In the genomic region with DNA sequence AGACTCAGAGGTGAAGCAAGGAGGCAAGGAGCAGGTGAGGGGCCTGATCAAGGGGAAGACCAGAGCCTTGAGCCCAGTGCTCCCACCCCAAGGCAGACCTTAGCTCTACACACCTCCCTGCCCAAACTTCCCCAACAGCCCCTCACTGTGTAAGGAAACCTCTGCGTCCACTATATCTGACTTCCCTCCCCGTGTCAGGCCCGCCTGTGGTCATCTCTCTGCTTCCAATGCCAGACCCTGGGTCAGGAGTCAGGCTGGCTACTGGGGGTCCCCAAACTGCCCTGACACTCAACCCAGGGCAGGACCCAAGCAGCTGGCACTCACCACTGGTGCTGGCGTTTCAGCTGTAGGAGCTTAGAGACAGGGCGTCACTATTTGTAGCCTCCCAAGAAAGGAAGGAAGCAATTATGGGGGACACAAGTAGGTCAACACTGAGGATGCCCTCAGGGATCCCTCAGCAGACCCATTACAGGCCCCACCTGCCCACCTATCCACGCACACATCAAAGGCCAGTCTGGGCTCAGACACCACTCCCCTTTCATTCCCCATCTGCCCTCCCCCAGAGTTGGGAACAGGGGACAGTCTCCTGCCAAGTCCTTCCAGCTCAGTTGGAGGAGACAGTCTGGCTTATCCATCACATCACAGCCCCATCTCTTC, we compare ENCODE assay signal across 18 cellular contexts. TPM values are rescaled to one million over a fixed set of nuclear protein-coding genes. Genes with fewer than 3 reads are reported as not detected.
DNase-seq lines count a peak whose midpoint lies in the region; ATAC-seq and TF ChIP-seq lines count a peak whose summit lies in the region.
"Had no signal": no experiment of that assay in that cellular context is flagged by ENCODE, and none has a peak within 500 bp of the region (broad histone marks: within the 10 kb centered on the region; RNA-seq: fewer than 3 reads in every experiment).

No MANE protein-coding gene starts in this region.

- H3K9me3 ChIP-seq in CD4-positive, CD25-positive, alpha-beta regulatory T cell (ENCODE audit: control insufficient read depth in 2 of 2, low read length in 2 of 2): no peaks in the 10 kb centered on the region
- H3K9me3 ChIP-seq in Panc1 (ENCODE audit: control insufficient read depth, insufficient read depth, low read depth, low read length): no peaks in the 10 kb centered on the region
- no peaks in the 10 kb centered on the region for H3K9me3 ChIP-seq in fibroblast of lung (ENCODE audit: control insufficient read depth, insufficient read depth, low read depth, low read length)
- no peaks in the 10 kb centered on the region for H3K9me3 ChIP-seq in skeletal muscle satellite cell (replicated peaks; ENCODE audit: low read length)
- no peaks in the 10 kb centered on the region for H3K9me3 ChIP-seq in prostate gland

- H3K36me3 ChIP-seq in CD4-positive, CD25-positive, alpha-beta regulatory T cell (ENCODE audit: control insufficient read depth, insufficient read depth, low read length): no peaks in the 10 kb centered on the region
- H3K36me3 ChIP-seq in Panc1 (ENCODE audit: control insufficient read depth, insufficient read depth, low read length) (no peaks in the 10 kb centered on the region), fibroblast of lung (ENCODE audit: control insufficient read depth, insufficient read depth, low read length) (no peaks in the 10 kb centered on the region), skeletal muscle satellite cell (ENCODE audit: insufficient read depth, low read length) (no peaks in the 10 kb centered on the region), prostate gland (no peaks in the 10 kb centered on the region)
- H3K36me3 ChIP-seq: brain microvascular endothelial cell, WERI-Rb-1 had no signal

- H3K27ac ChIP-seq in CD4-positive, CD25-positive, alpha-beta regulatory T cell (ENCODE audit: insufficient read depth, low read length, poor library complexity, severe bottlenecking): no peak overlapping the region
- H3K27ac ChIP-seq in Panc1 (ENCODE audit: low read length): peak overlapping the region; percentile 98
- peak overlapping the region; percentile 71 for H3K27ac ChIP-seq in fibroblast of lung (ENCODE audit: insufficient read depth, low read length)
- no peak overlapping the region for H3K27ac ChIP-seq in prostate gland
- H3K27ac ChIP-seq: WERI-Rb-1 had no signal

- H3K27ac Mint-ChIP-seq in CD4-positive, CD25-positive, alpha-beta regulatory T cell: peak overlapping the region in 2 of 3 donors; percentile 25 to 79

- POLR2A ChIA-PET in Panc1 (lab: Charles Lee): no interaction called here

- intact Hi-C loops in Panc1 (cut with micrococcal nuclease; ENCODE audit: unreplicated experiment) (no loop called here), prostate gland (cut with DNase I) (no loop called here)

- CTCF ChIA-PET in Panc1 (lab: Charles Lee): interaction anchor here (0.6 kb wide), 1 partner anchor 188 kb away, joined by 4 read pairs; no protein-coding TSS in a partner anchor

- H3K4me3 ChIP-seq in CD4-positive, CD25-positive, alpha-beta regulatory T cell (ENCODE audit: low read depth, low read length): no peak overlapping the region
- H3K4me3 ChIP-seq in Panc1 (ENCODE audit: low read depth in 2 of 2, low read length in 2 of 2): no peak overlapping the region
- peak overlapping the region in 1 of 4 experiments; percentile 34 for H3K4me3 ChIP-seq in fibroblast of lung (replicated peaks in 1 of 4; ENCODE audit: control extremely low read depth in 1 of 4, insufficient read depth in 1 of 4, low read depth in 3 of 4, low read length in 4 of 4)
- H3K4me3 ChIP-seq in skeletal muscle satellite cell (ENCODE audit: low read length): no peak overlapping the region
- no peak overlapping the region for H3K4me3 ChIP-seq in prostate gland

- DNase-seq in CD4-positive, CD25-positive, alpha-beta regulatory T cell: no peak
- DNase-seq in Panc1 (ENCODE audit: low read depth, low spot score) (no peak), fibroblast of lung (ENCODE audit: low read depth in 2 of 2) (no peak), prostate gland (ENCODE audit: low spot score) (no peak), AG08395 (ENCODE audit: low spot score) (no peak), ecto neural progenitor cell (ENCODE audit: low spot score) (no peak)
- DNase-seq: activated T-cell treated with anti-CD3 and anti-CD28 coated beads, Interleukin-2, amount 50 U/mL, for 1 hour; COR-L47; immature natural killer cell; naive B cell; NCI-H1092; SIG-M5; stimulated activated CD4-positive, alpha-beta T cell treated with anti-CD3 and anti-CD28 coated beads, Interleukin-15, amount 100 ng/mL, for 24 hours; WERI-Rb-1 had no signal

- no peaks in the 10 kb centered on the region for H4K20me1 ChIP-seq in fibroblast of lung (ENCODE audit: control insufficient read depth, extremely low read depth, insufficient read depth, low read length)

- H3K36me3 Mint-ChIP-seq in CD4-positive, CD25-positive, alpha-beta regulatory T cell: peaks cover 7% of the 10 kb centered on the region
- H3K36me3 Mint-ChIP-seq: naive B cell had no signal

- no TSS peak for BruUV-seq in Panc1 (replicated peaks; lab: Mats Ljungman, UMichigan)

- no peaks in the 10 kb centered on the region for H3K27me3 Mint-ChIP-seq in CD4-positive, CD25-positive, alpha-beta regulatory T cell

- no peak overlapping the region for H3K9ac ChIP-seq in fibroblast of lung (ENCODE audit: insufficient read depth, low read length)
- H3K9ac ChIP-seq in skeletal muscle satellite cell (ENCODE audit: low read depth, low read length): no peak overlapping the region

- 80% methylated on average over 6 of the region's 6 CpGs for WGBS in prostate gland

- TF ChIP-seq CTCF in Panc1 (IDR thresholded peaks at IDR 0.05) (no peak), fibroblast of lung (conservative IDR thresholded peaks at IDR 0.05 in 1 of 2, IDR thresholded peaks at IDR 0.05 in 1 of 2; ENCODE audit: low read depth in 1 of 2, low read length in 2 of 2) (no peak), prostate gland (IDR thresholded peaks at IDR 0.05) (no peak)

- H3K4me2 ChIP-seq in fibroblast of lung (ENCODE audit: extremely low read depth, insufficient read depth, low read length): peak overlapping the region; percentile 56
- peak overlapping the region; percentile 59 for H3K4me2 ChIP-seq in skeletal muscle satellite cell (ENCODE audit: low read length)

- TF ChIP-seq POLR2A in prostate gland (IDR thresholded peaks at IDR 0.05): no peak

- H3K4me3 Mint-ChIP-seq in CD4-positive, CD25-positive, alpha-beta regulatory T cell: no peak overlapping the region
- H3K4me3 Mint-ChIP-seq: immature natural killer cell, naive B cell had no signal

- H3K79me2 ChIP-seq in fibroblast of lung (ENCODE audit: control insufficient read depth, insufficient read depth, low read length): peaks cover 2% of the 10 kb centered on the region

- H2AFZ ChIP-seq in fibroblast of lung (ENCODE audit: low read length): no peak overlapping the region

- ATAC-seq in CD4-positive, CD25-positive, alpha-beta regulatory T cell (ENCODE audit: low read depth in 2 of 2): no peak
- ATAC-seq in Panc1 (no peak), GM18861 (IDR thresholded peaks at IDR 0.05; ENCODE audit: unreplicated experiment) (no peak)

- in situ Hi-C loops in Panc1 (cut with HindIII; ENCODE audit: low pct_unique_long_range_greater_than_20kb, low sequenced_read_pairs): no loop called here

- peaks cover 0 to 37% (median 13%) of the 10 kb centered on the region in 4 donors for H3K4me1 Mint-ChIP-seq in CD4-positive, CD25-positive, alpha-beta regulatory T cell

- H3K4me1 ChIP-seq in CD4-positive, CD25-positive, alpha-beta regulatory T cell (ENCODE audit: control insufficient read depth, insufficient read depth, low read length, poor library complexity, severe bottlenecking): peaks cover 24% of the 10 kb centered on the region
- H3K4me1 ChIP-seq in Panc1 (ENCODE audit: control insufficient read depth, insufficient read depth, low read length) (peaks cover 58% of the 10 kb centered on the region), fibroblast of lung (ENCODE audit: control insufficient read depth, extremely low read depth, insufficient read depth, low read length) (peaks cover 52% of the 10 kb centered on the region), skeletal muscle satellite cell (ENCODE audit: control insufficient read depth, insufficient read depth, low read length) (peaks cover 52% of the 10 kb centered on the region), prostate gland (replicated peaks) (no peaks in the 10 kb centered on the region)

- H3K27me3 ChIP-seq in CD4-positive, CD25-positive, alpha-beta regulatory T cell (ENCODE audit: control insufficient read depth, insufficient read depth, low read length): no peaks in the 10 kb centered on the region
- no peaks in the 10 kb centered on the region for H3K27me3 ChIP-seq in Panc1 (ENCODE audit: control insufficient read depth, insufficient read depth, low read length)
- H3K27me3 ChIP-seq in fibroblast of lung (ENCODE audit: control insufficient read depth, insufficient read depth, low read length): no peaks in the 10 kb centered on the region
- no peaks in the 10 kb centered on the region for H3K27me3 ChIP-seq in skeletal muscle satellite cell (ENCODE audit: control insufficient read depth, insufficient read depth, low read length)
- H3K27me3 ChIP-seq in prostate gland (replicated peaks; ENCODE audit: insufficient read depth): no peaks in the 10 kb centered on the region
- H3K27me3 ChIP-seq: brain microvascular endothelial cell had no signal

- no peaks in the 10 kb centered on the region for H3K9me3 Mint-ChIP-seq in CD4-positive, CD25-positive, alpha-beta regulatory T cell
- H3K9me3 Mint-ChIP-seq: immature natural killer cell, naive B cell had no signal

RNA-seq across cellular contexts. Expression of a gene that starts 0.8 kb away (rescaled TPM):
- total RNA-seq in CD4-positive, CD25-positive, alpha-beta regulatory T cell: not detected
- polyA plus RNA-seq in CD4-positive, CD25-positive, alpha-beta regulatory T cell: not detected
- total RNA-seq in Panc1 (2021; ENCODE audit: unreplicated experiment) (12.0 TPM), fibroblast of lung (1.8 and 6.8 TPM in 2 replicates), prostate gland (under 1 TPM in 1 of 2 donors, not detected in 1; 0.46 TPM)
- 10.0 TPM for polyA plus RNA-seq in Panc1 (2012; ENCODE audit: insufficient read length)
- polyA plus RNA-seq in fibroblast of lung: 11.5 and 14.8 TPM in 2 replicates
- polyA plus RNA-seq in fibroblast of lung (2012): 13.0 and 17.9 TPM in 2 replicates
- polyA minus RNA-seq in fibroblast of lung (ENCODE audit: low replicate concordance): 18.6 and 45.0 TPM in 2 replicates
- 11.6 and 13.2 TPM in 2 replicates for total RNA-seq in skeletal muscle satellite cell (2012; rRNA removed)
- polyA plus RNA-seq: immature natural killer cell had no signal

RNA-seq across cellular contexts. Expression of a gene that starts 4.3 kb away (rescaled TPM):
- 928 TPM for total RNA-seq in CD4-positive, CD25-positive, alpha-beta regulatory T cell
- polyA plus RNA-seq in CD4-positive, CD25-positive, alpha-beta regulatory T cell: 1,000 to 10,000 TPM; 2,534 to 4,309 (median 3,364) TPM
- total RNA-seq in Panc1 (2021; ENCODE audit: unreplicated experiment) (773 TPM), fibroblast of lung (85.3 and 287 TPM in 2 replicates), prostate gland (10 to 100 TPM; 56.3 to 71.3 TPM)
- polyA plus RNA-seq in Panc1 (2012; ENCODE audit: insufficient read length): 817 TPM
- 371 and 928 TPM in 2 replicates for polyA plus RNA-seq in fibroblast of lung
- 543 and 1,139 TPM in 2 replicates for polyA plus RNA-seq in fibroblast of lung (2012)
- 124 and 266 TPM in 2 replicates for polyA minus RNA-seq in fibroblast of lung (ENCODE audit: low replicate concordance)
- 169 and 399 TPM in 2 replicates for total RNA-seq in skeletal muscle satellite cell (2012; rRNA removed)

RNA-seq across cellular contexts. Expression of a gene that starts 9.1 kb away (rescaled TPM):
- total RNA-seq in CD4-positive, CD25-positive, alpha-beta regulatory T cell: 1.8 TPM
- 1 to 10 TPM; 1.2 to 3.0 (median 1.7) TPM for polyA plus RNA-seq in CD4-positive, CD25-positive, alpha-beta regulatory T cell
- total RNA-seq in Panc1 (2021; ENCODE audit: unreplicated experiment): 0.72 TPM
- 1.2 TPM for polyA plus RNA-seq in Panc1 (2012; ENCODE audit: insufficient read length)
- total RNA-seq in fibroblast of lung: not detected in 2 replicates
- polyA plus RNA-seq in fibroblast of lung: 0.20 and 0.24 TPM in 2 replicates
- polyA plus RNA-seq in fibroblast of lung (2012): 0.55 and 0.76 TPM in 2 replicates
- not detected in 2 replicates for polyA minus RNA-seq in fibroblast of lung (ENCODE audit: low replicate concordance)
- 1.3 TPM in 1 of 2 replicates, not detected in the other for total RNA-seq in skeletal muscle satellite cell (2012; rRNA removed)
- not detected for total RNA-seq in prostate gland
- total RNA-seq: esophagus mucosa had no signal

RNA-seq across cellular contexts. Expression of a gene that starts 14.1 kb away (rescaled TPM):
- total RNA-seq in CD4-positive, CD25-positive, alpha-beta regulatory T cell: 304 TPM
- polyA plus RNA-seq in CD4-positive, CD25-positive, alpha-beta regulatory T cell: 1,000 to 10,000 TPM in 2 of 4 donors, 100 to 1,000 TPM in 2; 660 to 1,174 (median 946) TPM
- total RNA-seq in Panc1 (2021; ENCODE audit: unreplicated experiment) (1,986 TPM), fibroblast of lung (2,061 and 4,042 TPM in 2 replicates), prostate gland (100 to 1,000 TPM; 184 to 279 TPM)
- polyA plus RNA-seq in Panc1 (2012; ENCODE audit: insufficient read length): 6,225 TPM
- polyA plus RNA-seq in fibroblast of lung: 1,280 and 2,637 TPM in 2 replicates
- polyA plus RNA-seq in fibroblast of lung (2012): 5,317 and 10,273 TPM in 2 replicates
- polyA minus RNA-seq in fibroblast of lung (ENCODE audit: low replicate concordance): 895 and 1,329 TPM in 2 replicates
- total RNA-seq in skeletal muscle satellite cell (2012; rRNA removed): 1,129 and 1,390 TPM in 2 replicates

RNA-seq across cellular contexts. Expression of a gene that starts 15.8 kb away (rescaled TPM):
- total RNA-seq in CD4-positive, CD25-positive, alpha-beta regulatory T cell: not detected
- not detected for polyA plus RNA-seq in CD4-positive, CD25-positive, alpha-beta regulatory T cell
- total RNA-seq in Panc1 (2021; ENCODE audit: unreplicated experiment): 6.2 TPM
- 10.7 TPM for polyA plus RNA-seq in Panc1 (2012; ENCODE audit: insufficient read length)
- total RNA-seq in fibroblast of lung: 1.5 and 3.6 TPM in 2 replicates
- 4.8 and 10.3 TPM in 2 replicates for polyA plus RNA-seq in fibroblast of lung
- 10.9 and 22.6 TPM in 2 replicates for polyA plus RNA-seq in fibroblast of lung (2012)
- polyA minus RNA-seq in fibroblast of lung (ENCODE audit: low replicate concordance): 4.8 TPM in 1 of 2 replicates, not detected in the other
- total RNA-seq in skeletal muscle satellite cell (2012; rRNA removed): 2.5 and 3.9 TPM in 2 replicates
- total RNA-seq in prostate gland: 10 to 100 TPM; 14.1 to 22.6 TPM

Comparison
In these comparisons a context has a peak if more than half of its experiments do, and no peak if none do; other contexts are left out.
1. H3K27ac ChIP-seq: peak in Panc1 (single experiment) and fibroblast of lung (single experiment); none in CD4-positive, CD25-positive, alpha-beta regulatory T cell (single experiment) and prostate gland (0 of 2).